Comparison of ENCODE assay signal across 31 cellular contexts in the genomic region with DNA sequence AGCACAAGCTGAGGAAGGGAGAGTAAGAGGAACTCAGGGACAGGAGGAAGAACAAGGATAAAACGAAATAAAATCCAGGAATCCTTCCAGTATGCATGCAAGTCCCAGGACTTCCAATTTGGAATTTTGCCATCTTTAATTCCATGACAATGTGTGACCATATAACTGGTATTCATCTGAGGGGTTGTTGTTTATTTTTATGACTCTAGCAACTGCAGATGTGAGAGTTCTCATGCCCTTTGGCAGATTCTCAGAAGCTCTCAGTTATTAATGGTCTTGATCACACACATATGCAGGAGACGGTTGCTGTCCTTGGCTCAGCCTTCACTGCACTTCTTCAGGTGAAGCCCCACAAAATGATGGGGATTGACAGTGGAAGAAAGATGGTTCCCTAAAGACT.
DNase-seq lines count a peak whose midpoint lies in the region; ATAC-seq and TF ChIP-seq lines count a peak whose summit lies in the region.
"Had no signal": no experiment of that assay in that cellular context is flagged by ENCODE, and none has a peak within 500 bp of the region (broad histone marks: within the 10 kb centered on the region; RNA-seq: fewer than 3 reads in every experiment).

No MANE protein-coding gene starts in this region.

- H3K27ac ChIP-seq in neutrophil (peak overlapping the region; percentile 38), PC-9 (no peak overlapping the region)
- H3K27ac ChIP-seq: brain microvascular endothelial cell, epithelial cell of prostate, HL-60, upper lobe of left lung had no signal

- peaks cover 5% of the 10 kb centered on the region for H3K9me3 Mint-ChIP-seq in activated T-helper 2 cell treated with anti-CD3 and anti-CD28 coated beads, Interferon-gamma antibody, Interleukin-2, Interleukin-4, amounts not matched to agents 10 μg/mL and 5 μg/mL and 100 μg/mL, durations not matched to agents 14 hours and 24 hours and 36 hours

- BruUV-seq in PC-9 (replicated peaks; lab: Mats Ljungman, UMichigan), result no TSS peak

- intact Hi-C loops in PC-9 (cut with micrococcal nuclease; ENCODE audit: unreplicated experiment), result no loop called here
- intact Hi-C loops in activated T-helper 2 cell treated with anti-CD3 and anti-CD28 coated beads, Interferon-gamma antibody, Interleukin-2, Interleukin-4, amounts not matched to agents 10 μg/mL and 5 μg/mL and 100 μg/mL, durations not matched to agents 14 hours and 24 hours and 36 hours (cut with micrococcal nuclease), result loop anchor here (10.0 kb wide), 1 partner anchor 353 kb away; no protein-coding TSS in a partner anchor

- no peaks in the 10 kb centered on the region for H3F3A ChIP-seq in PC-9 (ENCODE audit: insufficient read depth, low read depth)

- H3K4me1 ChIP-seq in neutrophil (ENCODE audit: control insufficient read depth in 1 of 2, insufficient read depth in 1 of 2, low read depth in 1 of 2, low read length in 1 of 2) (peaks cover 20 to 27% of the 10 kb centered on the region in 2 experiments), PC-9 (replicated peaks; ENCODE audit: insufficient read depth) (no peaks in the 10 kb centered on the region)
- H3K4me1 ChIP-seq: HAP-1 had no signal

- POLR2A ChIA-PET in PC-9 (lab: Charles Lee; ENCODE audit: unreplicated experiment), result no interaction called here

- CTCF ChIA-PET in PC-9 (lab: Charles Lee), result interaction anchor here (0.6 kb wide), 1 partner anchor 349 kb away, joined by 3 read pairs; no protein-coding TSS in a partner anchor

- H3K4me3 Mint-ChIP-seq in activated T-helper 2 cell treated with anti-CD3 and anti-CD28 coated beads, Interferon-gamma antibody, Interleukin-2, Interleukin-4, amounts not matched to agents 10 μg/mL and 5 μg/mL and 100 μg/mL, durations not matched to agents 14 hours and 24 hours and 36 hours (ENCODE audit: low read depth), result no peak overlapping the region
- H3K4me3 Mint-ChIP-seq: neural crest cell had no signal

- H3K4me3 ChIP-seq in neutrophil (ENCODE audit: low read depth in 1 of 2, low read length in 1 of 2) (no peak overlapping the region), PC-9 (no peak overlapping the region)
- H3K4me3 ChIP-seq: HAP-1, upper lobe of left lung had no signal

- H4K20me1 ChIP-seq in PC-9 (ENCODE audit: insufficient read depth), result no peaks in the 10 kb centered on the region

- no peak overlapping the region for H2AFZ ChIP-seq in PC-9

- TF ChIP-seq CTCF in neutrophil (IDR thresholded peaks at IDR 0.05) (no peak), PC-9 (conservative IDR thresholded peaks at IDR 0.05) (no peak)

- H3K4me1 Mint-ChIP-seq in activated T-helper 2 cell treated with anti-CD3 and anti-CD28 coated beads, Interferon-gamma antibody, Interleukin-2, Interleukin-4, amounts not matched to agents 10 μg/mL and 5 μg/mL and 100 μg/mL, durations not matched to agents 14 hours and 24 hours and 36 hours (ENCODE audit: low read depth), result peaks cover 22% of the 10 kb centered on the region

- no peak for ATAC-seq in HG03439 (IDR thresholded peaks at IDR 0.05; ENCODE audit: unreplicated experiment)
- ATAC-seq: Right ventricle myocardium inferior had no signal

- H3K79me2 ChIP-seq in PC-9 (ENCODE audit: low read depth), result no peaks in the 10 kb centered on the region

- H3K9me3 ChIP-seq in neutrophil, result no peaks in the 10 kb centered on the region
- no peaks in the 10 kb centered on the region for H3K9me3 ChIP-seq in PC-9 (ENCODE audit: insufficient read depth, low read depth)
- H3K9me3 ChIP-seq: HAP-1, upper lobe of left lung had no signal

- peak; percentile 4 for DNase-seq in COLO829 (ENCODE audit: low spot score)
- peak; percentile 38 for DNase-seq in LHCN-M2 (ENCODE audit: low read depth)
- DNase-seq in epidermal melanocyte (ENCODE audit: insufficient read length, low spot score), result peak; percentile 74
- no peak for DNase-seq in PC-9
- DNase-seq in activated T-helper 2 cell treated with anti-CD3 and anti-CD28 coated beads, Interferon-gamma antibody, Interleukin-2, Interleukin-4, amounts not matched to agents 10 μg/mL and 5 μg/mL and 100 μg/mL, durations not matched to agents 14 hours and 24 hours and 36 hours (ENCODE audit: low spot score), result no peak
- DNase-seq: activated CD4-positive, alpha-beta T cell treated with anti-CD3 and anti-CD28 coated beads for 4 hours; activated CD8-positive, alpha-beta memory T cell treated with anti-CD3 and anti-CD28 coated beads for 24 hours; activated naive CD4-positive, alpha-beta T cell; activated T-cell treated with anti-CD3 and anti-CD28 coated beads, Interleukin-2, amount 50 U/mL, for 1 hour; brain microvascular endothelial cell; CD4-positive, alpha-beta memory T cell; DMS 273 treated with DMSO at 0.1 percent for 48 hours; hippocampal formation; left cardiac atrium; mammary epithelial cell; MV-4-11; NCI-H1436 treated with DMSO at 0.1 percent for 48 hours; NCI-H446 treated with DMSO at 0.1 percent for 48 hours; NCI-H82; OCI-M1; posterior cingulate gyrus; right cardiac atrium; stimulated activated CD4-positive, alpha-beta T cell treated with anti-CD3 and anti-CD28 coated beads, Interleukin-2, amount 100 ng/mL, for 48 hours; upper lobe of left lung had no signal

- H3K9me2 ChIP-seq in PC-9 (ENCODE audit: insufficient read depth), result no peaks in the 10 kb centered on the region

- no peak overlapping the region for H3K4me2 ChIP-seq in PC-9

- H3K27me3 ChIP-seq in neutrophil (peaks cover 17% of the 10 kb centered on the region), PC-9 (ENCODE audit: insufficient read depth, low read depth) (no peaks in the 10 kb centered on the region)
- H3K27me3 ChIP-seq: brain microvascular endothelial cell, upper lobe of left lung had no signal

- no peak overlapping the region for H3K27ac Mint-ChIP-seq in activated T-helper 2 cell treated with anti-CD3 and anti-CD28 coated beads, Interferon-gamma antibody, Interleukin-2, Interleukin-4, amounts not matched to agents 10 μg/mL and 5 μg/mL and 100 μg/mL, durations not matched to agents 14 hours and 24 hours and 36 hours
- H3K27ac Mint-ChIP-seq: CD4-positive, alpha-beta memory T cell had no signal

- H3K36me3 ChIP-seq in neutrophil, result no peaks in the 10 kb centered on the region
- no peaks in the 10 kb centered on the region for H3K36me3 ChIP-seq in PC-9 (ENCODE audit: low read depth)
- H3K36me3 ChIP-seq: brain microvascular endothelial cell, HAP-1, upper lobe of left lung had no signal

- H3K27me3 Mint-ChIP-seq in activated T-helper 2 cell treated with anti-CD3 and anti-CD28 coated beads, Interferon-gamma antibody, Interleukin-2, Interleukin-4, amounts not matched to agents 10 μg/mL and 5 μg/mL and 100 μg/mL, durations not matched to agents 14 hours and 24 hours and 36 hours (ENCODE audit: low read depth), result no peaks in the 10 kb centered on the region
- H3K27me3 Mint-ChIP-seq: CD4-positive, alpha-beta memory T cell had no signal

- H3K36me3 Mint-ChIP-seq in activated T-helper 2 cell treated with anti-CD3 and anti-CD28 coated beads, Interferon-gamma antibody, Interleukin-2, Interleukin-4, amounts not matched to agents 10 μg/mL and 5 μg/mL and 100 μg/mL, durations not matched to agents 14 hours and 24 hours and 36 hours (ENCODE audit: low read depth), result no peaks in the 10 kb centered on the region
- H3K36me3 Mint-ChIP-seq: CD4-positive, alpha-beta memory T cell had no signal

Comparison
In these comparisons a context has a peak if more than half of its experiments do, and no peak if none do; other contexts are left out.
1. DNase-seq: peak in COLO829 (single experiment), LHCN-M2 (single experiment) and epidermal melanocyte (single experiment); none in PC-9 (0 of 2) and activated T-helper 2 cell treated with anti-CD3 and anti-CD28 coated beads, Interferon-gamma antibody, Interleukin-2, Interleukin-4, amounts not matched to agents 10 μg/mL and 5 μg/mL and 100 μg/mL, durations not matched to agents 14 hours and 24 hours and 36 hours (single experiment).